Comparison of ENCODE assay signal across 8 cellular contexts in the genomic region with DNA sequence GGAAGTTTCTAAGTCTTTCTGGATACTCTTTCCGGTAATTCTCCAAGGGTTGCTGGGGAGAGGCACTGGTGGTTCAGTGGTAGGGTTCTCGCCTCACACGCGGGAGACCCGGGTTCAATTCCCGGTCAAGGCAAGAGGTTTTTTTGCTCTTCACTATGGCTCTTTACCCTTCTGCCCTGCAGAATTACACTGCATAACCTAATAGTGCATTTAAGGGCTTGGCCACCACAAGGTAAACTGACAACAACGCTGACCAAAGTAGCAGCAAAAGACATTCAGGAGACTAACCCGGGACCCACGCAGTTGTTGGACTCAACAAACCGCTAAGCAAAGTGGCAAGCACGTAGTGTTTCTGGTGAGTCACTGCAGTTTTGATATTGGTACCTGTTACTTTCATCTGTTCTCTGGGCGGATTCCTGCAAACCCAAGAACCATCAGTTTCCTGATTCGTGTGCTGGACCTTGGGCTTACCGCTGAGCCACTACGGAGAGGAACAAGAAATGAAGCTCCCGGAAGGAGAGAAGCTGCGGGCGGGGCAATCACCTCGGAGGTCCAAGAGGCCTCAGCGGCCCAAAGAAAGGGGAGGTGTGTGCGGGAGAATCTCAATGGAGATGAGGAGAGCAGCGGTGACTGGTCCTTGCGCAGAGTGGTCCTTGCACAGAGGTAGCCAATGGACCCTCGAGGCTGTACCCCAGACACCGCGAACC.
DNase-seq lines count a peak whose midpoint lies in the region; ATAC-seq and TF ChIP-seq lines count a peak whose summit lies in the region.
"Not testable (repeated sequence)": the region's sequence is repeated elsewhere in the genome, so short reads cannot be mapped to it uniquely, and the experiment has no call there.

No MANE protein-coding gene starts in this region.

- H3K27me3 Mint-ChIP-seq in CD4-positive, CD25-positive, alpha-beta regulatory T cell; GM23338 (ENCODE audit: insufficient read depth, low read depth, poor library complexity); activated naive CD8-positive, alpha-beta T cell treated with anti-CD3 and anti-CD28 coated beads, Interleukin-2, amount 50 U/mL, for 24 hours: not testable (repeated sequence)

- H3K4me1 ChIP-seq in CD4-positive, CD25-positive, alpha-beta regulatory T cell (ENCODE audit: control insufficient read depth, insufficient read depth, low read length, poor library complexity, severe bottlenecking); GM23338 (ENCODE audit: insufficient read depth); Panc1 (ENCODE audit: control insufficient read depth, insufficient read depth, low read length); right cardiac atrium (ENCODE audit: control insufficient read depth, insufficient read depth, low read length): not testable (repeated sequence)

- not testable (repeated sequence) for H3K27me3 ChIP-seq in CD4-positive, CD25-positive, alpha-beta regulatory T cell (ENCODE audit: control insufficient read depth, insufficient read depth, low read length); GM23338 (ENCODE audit: insufficient read depth); Panc1 (ENCODE audit: control insufficient read depth, insufficient read depth, low read length); right cardiac atrium (ENCODE audit: control insufficient read depth, insufficient read depth)

- in situ Hi-C loops in Panc1 (cut with HindIII; ENCODE audit: low pct_unique_long_range_greater_than_20kb, low sequenced_read_pairs), result not testable (repeated sequence)

- not testable (repeated sequence) for H3K4me2 ChIP-seq in GM23338

- CTCF ChIA-PET in Panc1 (lab: Charles Lee), result not testable (repeated sequence)

- H2AFZ ChIP-seq in GM23338, result not testable (repeated sequence)

- BruUV-seq in Panc1 (replicated peaks; lab: Mats Ljungman, UMichigan), result not testable (repeated sequence)

- H3F3A ChIP-seq in GM23338 (replicated peaks; ENCODE audit: low read depth), result not testable (repeated sequence)

- H3K27ac ChIP-seq in CD4-positive, CD25-positive, alpha-beta regulatory T cell (ENCODE audit: insufficient read depth, low read length, poor library complexity, severe bottlenecking); GM23338 (ENCODE audit: low read depth); Panc1 (ENCODE audit: low read length); right cardiac atrium (ENCODE audit: low read length): not testable (repeated sequence)

- ATAC-seq in CD4-positive, CD25-positive, alpha-beta regulatory T cell (ENCODE audit: low read depth in 2 of 2), result peak; percentile 40 to 42
- ATAC-seq in GM19023 (IDR thresholded peaks at IDR 0.05; ENCODE audit: unreplicated experiment) (peak; percentile 83), GM23338 (peak; percentile 69), HG03135 (IDR thresholded peaks at IDR 0.05; ENCODE audit: unreplicated experiment) (peak; percentile 62), Panc1 (peak; percentile 88), right cardiac atrium (peak; percentile 77 to 79)
- ATAC-seq in activated naive CD8-positive, alpha-beta T cell treated with anti-CD3 and anti-CD28 coated beads, Interleukin-2, amount 50 U/mL, for 24 hours, result peak; percentile 95
- ATAC-seq in stimulated activated effector memory CD8-positive, alpha-beta T cell treated with anti-CD3 and anti-CD28 coated beads, Interleukin-12 subunit alpha, Interleukin-12 subunit beta, amount 100 ng/mL, for 72 hours, result peak; percentile 92

- H3K9me3 ChIP-seq in CD4-positive, CD25-positive, alpha-beta regulatory T cell (ENCODE audit: control insufficient read depth in 2 of 2, low read length in 2 of 2); Panc1 (ENCODE audit: control insufficient read depth, insufficient read depth, low read depth, low read length); right cardiac atrium (ENCODE audit: control insufficient read depth, low read length): not testable (repeated sequence)

- not testable (repeated sequence) for H3K4me3 Mint-ChIP-seq in CD4-positive, CD25-positive, alpha-beta regulatory T cell; GM23338; activated naive CD8-positive, alpha-beta T cell treated with anti-CD3 and anti-CD28 coated beads, Interleukin-2, amount 50 U/mL, for 24 hours; stimulated activated effector memory CD8-positive, alpha-beta T cell treated with anti-CD3 and anti-CD28 coated beads, Interleukin-12 subunit alpha, Interleukin-12 subunit beta, amount 100 ng/mL, for 72 hours

- H4K20me1 ChIP-seq in GM23338 (replicated peaks; ENCODE audit: insufficient read depth), result not testable (repeated sequence)

- H3K4me3 ChIP-seq in CD4-positive, CD25-positive, alpha-beta regulatory T cell (ENCODE audit: low read depth, low read length); GM23338; Panc1 (ENCODE audit: low read depth in 2 of 2, low read length in 2 of 2); right cardiac atrium (ENCODE audit: low read length): not testable (repeated sequence)

- peak in 1 of 3 donors; percentile 23 for DNase-seq in CD4-positive, CD25-positive, alpha-beta regulatory T cell
- DNase-seq in GM23338 (ENCODE audit: low spot score); Panc1 (ENCODE audit: low read depth, low spot score); activated naive CD8-positive, alpha-beta T cell treated with anti-CD3 and anti-CD28 coated beads, Interleukin-2, amount 50 U/mL, for 24 hours; right cardiac atrium: not testable (repeated sequence)
- DNase-seq in stimulated activated effector memory CD8-positive, alpha-beta T cell treated with anti-CD3 and anti-CD28 coated beads, Interleukin-12 subunit alpha, Interleukin-12 subunit beta, amount 100 ng/mL, for 72 hours (ENCODE audit: low spot score in 2 of 2), result peak in 1 of 2 donors; percentile 61

- not testable (repeated sequence) for H3K36me3 ChIP-seq in CD4-positive, CD25-positive, alpha-beta regulatory T cell (ENCODE audit: control insufficient read depth, insufficient read depth, low read length); GM23338 (ENCODE audit: insufficient read depth); Panc1 (ENCODE audit: control insufficient read depth, insufficient read depth, low read length)

- not testable (repeated sequence) for H3K79me2 ChIP-seq in GM23338 (replicated peaks; ENCODE audit: insufficient read depth)

- WGBS in right cardiac atrium, result 10% methylated on average over 3 of the region's 26 CpGs

- intact Hi-C loops in Panc1 (cut with micrococcal nuclease; ENCODE audit: unreplicated experiment); right cardiac atrium (cut with DNase I): not testable (repeated sequence)

- H3K36me3 Mint-ChIP-seq in CD4-positive, CD25-positive, alpha-beta regulatory T cell; GM23338 (ENCODE audit: low read depth); activated naive CD8-positive, alpha-beta T cell treated with anti-CD3 and anti-CD28 coated beads, Interleukin-2, amount 50 U/mL, for 24 hours (ENCODE audit: low read depth); stimulated activated effector memory CD8-positive, alpha-beta T cell treated with anti-CD3 and anti-CD28 coated beads, Interleukin-12 subunit alpha, Interleukin-12 subunit beta, amount 100 ng/mL, for 72 hours: not testable (repeated sequence)

- TF ChIP-seq CTCF in GM23338 (conservative IDR thresholded peaks at IDR 0.05; ENCODE audit: low read depth in 2 of 2); Panc1 (IDR thresholded peaks at IDR 0.05): not testable (repeated sequence)

- POLR2A ChIA-PET in Panc1 (lab: Charles Lee), result not testable (repeated sequence)

- H3K9me2 ChIP-seq in GM23338 (ENCODE audit: insufficient read depth), result not testable (repeated sequence)

- not testable (repeated sequence) for H3K4me1 Mint-ChIP-seq in CD4-positive, CD25-positive, alpha-beta regulatory T cell; GM23338; activated naive CD8-positive, alpha-beta T cell treated with anti-CD3 and anti-CD28 coated beads, Interleukin-2, amount 50 U/mL, for 24 hours; stimulated activated effector memory CD8-positive, alpha-beta T cell treated with anti-CD3 and anti-CD28 coated beads, Interleukin-12 subunit alpha, Interleukin-12 subunit beta, amount 100 ng/mL, for 72 hours

- H3K27ac Mint-ChIP-seq in CD4-positive, CD25-positive, alpha-beta regulatory T cell; GM23338; activated naive CD8-positive, alpha-beta T cell treated with anti-CD3 and anti-CD28 coated beads, Interleukin-2, amount 50 U/mL, for 24 hours; stimulated activated effector memory CD8-positive, alpha-beta T cell treated with anti-CD3 and anti-CD28 coated beads, Interleukin-12 subunit alpha, Interleukin-12 subunit beta, amount 100 ng/mL, for 72 hours: not testable (repeated sequence)

- not testable (repeated sequence) for H3K9me3 Mint-ChIP-seq in CD4-positive, CD25-positive, alpha-beta regulatory T cell; GM23338; activated naive CD8-positive, alpha-beta T cell treated with anti-CD3 and anti-CD28 coated beads, Interleukin-2, amount 50 U/mL, for 24 hours; stimulated activated effector memory CD8-positive, alpha-beta T cell treated with anti-CD3 and anti-CD28 coated beads, Interleukin-12 subunit alpha, Interleukin-12 subunit beta, amount 100 ng/mL, for 72 hours

Comparison
In these comparisons a context has a peak if more than half of its experiments do, and no peak if none do; other contexts are left out.
1. ATAC-seq: peak in every context shown above with its lines; median percentile 95 in activated naive CD8-positive, alpha-beta T cell treated with anti-CD3 and anti-CD28 coated beads, Interleukin-2, amount 50 U/mL, for 24 hours; 92 in stimulated activated effector memory CD8-positive, alpha-beta T cell treated with anti-CD3 and anti-CD28 coated beads, Interleukin-12 subunit alpha, Interleukin-12 subunit beta, amount 100 ng/mL, for 72 hours; 88 in Panc1; 83 in GM19023; 78 in right cardiac atrium; 69 in GM23338; 62 in HG03135; 41 in CD4-positive, CD25-positive, alpha-beta regulatory T cell.